16 cellular contexts compared by ENCODE assay signal in genomic region chr4:6502747-6503465, GRCh38. TPM values are rescaled to one million over a fixed set of nuclear protein-coding genes. Genes with fewer than 3 reads are reported as not detected.
A peak's percentile ranks its signal among the peaks of the same experiment; 100 is the strongest.
DNase-seq lines count a peak whose midpoint lies in the region; ATAC-seq and TF ChIP-seq lines count a peak whose summit lies in the region.
"Had no signal": no experiment of that assay in that cellular context is flagged by ENCODE, and none has a peak within 500 bp of the region (broad histone marks: within the 10 kb centered on the region; RNA-seq: fewer than 3 reads in every experiment).

No MANE protein-coding gene starts in this region.

- DNase-seq in activated CD4-positive, alpha-beta T cell treated with anti-CD3 and anti-CD28 coated beads, Interleukin-2, amount 10 ng/mL, durations not matched to agents 24 days and 14 days: no peak
- DNase-seq in activated CD4-positive, alpha-beta T cell treated with anti-CD3 and anti-CD28 coated beads for 36 hours: no peak
- DNase-seq in colonic mucosa (peak; percentile 3), mesenteric fat pad (ENCODE audit: low spot score) (peak; percentile 47), vagina (ENCODE audit: extremely low spot score in 2 of 2) (peak; percentile 54 to 89), dedifferentiated amniotic fluid mesenchymal stem cell (ENCODE audit: extremely low spot score) (no peak)
- DNase-seq in activated T-helper 2 cell treated with anti-CD3 and anti-CD28 coated beads, Interferon-gamma antibody, Interleukin-2, Interleukin-4, amounts not matched to agents 10 μg/mL and 5 μg/mL and 100 μg/mL, durations not matched to agents 14 hours and 24 hours and 36 hours (ENCODE audit: low spot score): no peak
- DNase-seq: Caco-2; CD8-positive, alpha-beta T cell; DMS53; GOT3; IMR-90 had no signal

- H3K27ac Mint-ChIP-seq in activated CD4-positive, alpha-beta T cell treated with anti-CD3 and anti-CD28 coated beads, Interleukin-2, amount 10 ng/mL, durations not matched to agents 24 days and 14 days: peak overlapping the region; percentile 13
- no peak overlapping the region for H3K27ac Mint-ChIP-seq in activated CD4-positive, alpha-beta T cell treated with anti-CD3 and anti-CD28 coated beads for 36 hours
- no peak overlapping the region for H3K27ac Mint-ChIP-seq in activated T-helper 2 cell treated with anti-CD3 and anti-CD28 coated beads, Interferon-gamma antibody, Interleukin-2, Interleukin-4, amounts not matched to agents 10 μg/mL and 5 μg/mL and 100 μg/mL, durations not matched to agents 14 hours and 24 hours and 36 hours
- H3K27ac Mint-ChIP-seq: CD8-positive, alpha-beta T cell had no signal

- no peaks in the 10 kb centered on the region for H3K36me3 ChIP-seq in colonic mucosa
- no peaks in the 10 kb centered on the region for H3K36me3 ChIP-seq in vagina
- H3K36me3 ChIP-seq: HAP-1 had no signal

- H3K27ac ChIP-seq in colonic mucosa: no peak overlapping the region
- no peak overlapping the region for H3K27ac ChIP-seq in vagina
- H3K27ac ChIP-seq: 22Rv1 had no signal

- no peaks in the 10 kb centered on the region for H3K36me3 Mint-ChIP-seq in activated CD4-positive, alpha-beta T cell treated with anti-CD3 and anti-CD28 coated beads, Interleukin-2, amount 10 ng/mL, durations not matched to agents 24 days and 14 days (ENCODE audit: low read depth)
- H3K36me3 Mint-ChIP-seq in activated CD4-positive, alpha-beta T cell treated with anti-CD3 and anti-CD28 coated beads for 36 hours (ENCODE audit: low read depth): no peaks in the 10 kb centered on the region
- H3K36me3 Mint-ChIP-seq in activated T-helper 2 cell treated with anti-CD3 and anti-CD28 coated beads, Interferon-gamma antibody, Interleukin-2, Interleukin-4, amounts not matched to agents 10 μg/mL and 5 μg/mL and 100 μg/mL, durations not matched to agents 14 hours and 24 hours and 36 hours (ENCODE audit: low read depth): no peaks in the 10 kb centered on the region
- H3K36me3 Mint-ChIP-seq: CD14-positive monocyte; CD8-positive, alpha-beta T cell had no signal

- CTCF ChIA-PET in activated CD4-positive, alpha-beta T cell treated with anti-CD3 and anti-CD28 coated beads for 36 hours (lab: Charles Lee): no interaction called here

- no peak for ATAC-seq in activated CD4-positive, alpha-beta T cell treated with anti-CD3 and anti-CD28 coated beads for 36 hours
- ATAC-seq: CD8-positive, alpha-beta T cell had no signal

- H3K9me3 Mint-ChIP-seq in activated CD4-positive, alpha-beta T cell treated with anti-CD3 and anti-CD28 coated beads, Interleukin-2, amount 10 ng/mL, durations not matched to agents 24 days and 14 days: peaks cover 11% of the 10 kb centered on the region
- H3K9me3 Mint-ChIP-seq in activated CD4-positive, alpha-beta T cell treated with anti-CD3 and anti-CD28 coated beads for 36 hours (ENCODE audit: low read depth): peaks cover 15% of the 10 kb centered on the region
- H3K9me3 Mint-ChIP-seq in activated T-helper 2 cell treated with anti-CD3 and anti-CD28 coated beads, Interferon-gamma antibody, Interleukin-2, Interleukin-4, amounts not matched to agents 10 μg/mL and 5 μg/mL and 100 μg/mL, durations not matched to agents 14 hours and 24 hours and 36 hours: peaks cover 32% of the 10 kb centered on the region

- H3K9me3 ChIP-seq in colonic mucosa: no peaks in the 10 kb centered on the region
- H3K9me3 ChIP-seq in vagina: no peaks in the 10 kb centered on the region
- H3K9me3 ChIP-seq: Caco-2 had no signal

- no peak overlapping the region for H3K9ac ChIP-seq in colonic mucosa (ENCODE audit: low read depth in 2 of 2, low read length in 2 of 2)

- no peak overlapping the region for H3K4me3 Mint-ChIP-seq in activated CD4-positive, alpha-beta T cell treated with anti-CD3 and anti-CD28 coated beads, Interleukin-2, amount 10 ng/mL, durations not matched to agents 24 days and 14 days
- H3K4me3 Mint-ChIP-seq in activated CD4-positive, alpha-beta T cell treated with anti-CD3 and anti-CD28 coated beads for 36 hours: no peak overlapping the region
- no peak overlapping the region for H3K4me3 Mint-ChIP-seq in activated T-helper 2 cell treated with anti-CD3 and anti-CD28 coated beads, Interferon-gamma antibody, Interleukin-2, Interleukin-4, amounts not matched to agents 10 μg/mL and 5 μg/mL and 100 μg/mL, durations not matched to agents 14 hours and 24 hours and 36 hours (ENCODE audit: low read depth)
- H3K4me3 Mint-ChIP-seq: CD14-positive monocyte; CD8-positive, alpha-beta T cell had no signal

- intact Hi-C loops in activated CD4-positive, alpha-beta T cell treated with anti-CD3 and anti-CD28 coated beads, Interleukin-2, amount 10 ng/mL, durations not matched to agents 24 days and 14 days (cut with micrococcal nuclease): no loop called here
- intact Hi-C loops in activated CD4-positive, alpha-beta T cell treated with anti-CD3 and anti-CD28 coated beads for 36 hours (cut with DNase I, micrococcal nuclease): no loop called here
- intact Hi-C loops in colonic mucosa (cut with DNase I) (no loop called here), vagina (cut with DNase I) (no loop called here)
- intact Hi-C loops in activated T-helper 2 cell treated with anti-CD3 and anti-CD28 coated beads, Interferon-gamma antibody, Interleukin-2, Interleukin-4, amounts not matched to agents 10 μg/mL and 5 μg/mL and 100 μg/mL, durations not matched to agents 14 hours and 24 hours and 36 hours (cut with micrococcal nuclease): no loop called here

- no peak for TF ChIP-seq CTCF in colonic mucosa (IDR thresholded peaks at IDR 0.05)
- TF ChIP-seq CTCF in vagina (IDR thresholded peaks at IDR 0.05): no peak

- no peaks in the 10 kb centered on the region for H3K27me3 ChIP-seq in colonic mucosa
- no peaks in the 10 kb centered on the region for H3K27me3 ChIP-seq in vagina

- TF ChIP-seq POLR2A in vagina (IDR thresholded peaks at IDR 0.05): no peak

- no peaks in the 10 kb centered on the region for H3K27me3 Mint-ChIP-seq in activated CD4-positive, alpha-beta T cell treated with anti-CD3 and anti-CD28 coated beads, Interleukin-2, amount 10 ng/mL, durations not matched to agents 24 days and 14 days
- H3K27me3 Mint-ChIP-seq in activated CD4-positive, alpha-beta T cell treated with anti-CD3 and anti-CD28 coated beads for 36 hours: peaks cover 18% of the 10 kb centered on the region
- no peaks in the 10 kb centered on the region for H3K27me3 Mint-ChIP-seq in activated T-helper 2 cell treated with anti-CD3 and anti-CD28 coated beads, Interferon-gamma antibody, Interleukin-2, Interleukin-4, amounts not matched to agents 10 μg/mL and 5 μg/mL and 100 μg/mL, durations not matched to agents 14 hours and 24 hours and 36 hours (ENCODE audit: low read depth)

- H3K4me1 Mint-ChIP-seq in activated CD4-positive, alpha-beta T cell treated with anti-CD3 and anti-CD28 coated beads, Interleukin-2, amount 10 ng/mL, durations not matched to agents 24 days and 14 days: no peaks in the 10 kb centered on the region
- no peaks in the 10 kb centered on the region for H3K4me1 Mint-ChIP-seq in activated CD4-positive, alpha-beta T cell treated with anti-CD3 and anti-CD28 coated beads for 36 hours
- H3K4me1 Mint-ChIP-seq in activated T-helper 2 cell treated with anti-CD3 and anti-CD28 coated beads, Interferon-gamma antibody, Interleukin-2, Interleukin-4, amounts not matched to agents 10 μg/mL and 5 μg/mL and 100 μg/mL, durations not matched to agents 14 hours and 24 hours and 36 hours (ENCODE audit: low read depth): no peaks in the 10 kb centered on the region
- H3K4me1 Mint-ChIP-seq: CD14-positive monocyte had no signal

- no peak overlapping the region for H3K4me3 ChIP-seq in colonic mucosa
- H3K4me3 ChIP-seq in vagina: no peak overlapping the region
- H3K4me3 ChIP-seq: HAP-1 had no signal

- H3K4me1 ChIP-seq in colonic mucosa: no peaks in the 10 kb centered on the region
- H3K4me1 ChIP-seq in vagina: no peaks in the 10 kb centered on the region
- H3K4me1 ChIP-seq: Caco-2, HAP-1 had no signal

- POLR2A ChIA-PET in activated CD4-positive, alpha-beta T cell treated with anti-CD3 and anti-CD28 coated beads for 36 hours (lab: Charles Lee): no interaction called here

RNA-seq across cellular contexts. Expression of gene PPP2R2C, which starts 30.5 kb away (rescaled TPM):
- not detected in 2 replicates for total RNA-seq in activated CD4-positive, alpha-beta T cell treated with anti-CD3 and anti-CD28 coated beads, Interleukin-2, amount 10 ng/mL, durations not matched to agents 24 days and 14 days
- under 1 TPM in 1 of 2 experiments, not detected in 1; 0.12 TPM for total RNA-seq in activated CD4-positive, alpha-beta T cell treated with anti-CD3 and anti-CD28 coated beads for 36 hours
- total RNA-seq in colonic mucosa: under 1 TPM; 0.05 to 0.35 TPM
- 1.1 TPM for total RNA-seq in mesenteric fat pad
- total RNA-seq in vagina: 17.2 TPM
- not detected in 2 replicates for total RNA-seq in activated T-helper 2 cell treated with anti-CD3 and anti-CD28 coated beads, Interferon-gamma antibody, Interleukin-2, Interleukin-4, amounts not matched to agents 10 μg/mL and 5 μg/mL and 100 μg/mL, durations not matched to agents 14 hours and 24 hours and 36 hours
- total RNA-seq: A673; Caco-2; CD8-positive, alpha-beta T cell; IMR-90 had no signal

Comparison
In these comparisons a context has a peak if more than half of its experiments do, and no peak if none do; other contexts are left out.
1. DNase-seq: peak in colonic mucosa (single experiment), mesenteric fat pad (single experiment) and vagina (2 of 2); none in activated CD4-positive, alpha-beta T cell treated with anti-CD3 and anti-CD28 coated beads, Interleukin-2, amount 10 ng/mL, durations not matched to agents 24 days and 14 days (single experiment), activated CD4-positive, alpha-beta T cell treated with anti-CD3 and anti-CD28 coated beads for 36 hours (single experiment), activated T-helper 2 cell treated with anti-CD3 and anti-CD28 coated beads, Interferon-gamma antibody, Interleukin-2, Interleukin-4, amounts not matched to agents 10 μg/mL and 5 μg/mL and 100 μg/mL, durations not matched to agents 14 hours and 24 hours and 36 hours (single experiment) and dedifferentiated amniotic fluid mesenchymal stem cell (single experiment).